25 cellular contexts compared by ENCODE assay signal in the genomic region with DNA sequence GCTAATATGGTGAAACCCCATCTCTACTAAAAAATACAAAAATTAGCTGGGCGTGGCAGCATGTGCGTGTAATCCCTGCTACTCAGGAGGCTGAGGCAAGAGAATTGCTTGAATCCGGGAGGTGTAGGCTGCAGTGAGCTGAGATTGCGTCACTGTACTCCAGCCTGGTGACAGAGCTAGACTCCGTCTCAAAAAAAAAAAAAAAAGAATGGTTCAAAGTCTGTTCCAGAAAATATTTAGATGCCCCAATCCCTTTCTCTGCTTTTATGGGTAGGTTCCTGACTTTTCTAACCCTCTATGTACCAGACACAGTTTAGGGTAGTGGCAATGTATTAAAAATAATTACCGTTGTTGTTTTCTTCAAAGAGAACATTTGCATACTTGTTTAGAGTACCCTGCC.
"Had no signal": no experiment of that assay in that cellular context is flagged by ENCODE, and none has a peak within 500 bp of the region (broad histone marks: within the 10 kb centered on the region; RNA-seq: fewer than 3 reads in every experiment).

No MANE protein-coding gene starts in this region.

- H3K4me3 ChIP-seq: cardiac muscle cell, Peyer's patch, SJCRH30 had no signal

- H3K9ac ChIP-seq: KMS-11, SK-N-SH had no signal

- DNase-seq: activated CD4-positive, alpha-beta T cell treated with anti-CD3 and anti-CD28 coated beads for 48 hours; activated CD4-positive, alpha-beta T cell treated with anti-CD3 and anti-CD28 coated beads, Interleukin-2, amount 50 U/mL, for 4 hours; activated CD4-positive, CD25-positive, alpha-beta regulatory T cell treated with anti-CD3 and anti-CD28 coated beads, Interleukin-2, amount 50 U/mL, for 72 hours; activated CD8-positive, alpha-beta memory T cell treated with anti-CD3 and anti-CD28 coated beads, Interleukin-2, amount 50 U/mL, for 48 hours; activated CD8-positive, alpha-beta T cell treated with anti-CD3 and anti-CD28 coated beads, Interleukin-2, amount 10 ng/mL, durations not matched to agents 7 days and 5 days; activated effector memory CD4-positive, alpha-beta T cell treated with Interleukin-2 at 50 U/mL for 16 hours; activated naive CD4-positive, alpha-beta T cell; activated T-cell treated with anti-CD3 and anti-CD28 coated beads, Interleukin-2, amount 50 U/mL, for 1 hour; amniotic stem cell; NCI-H1092 treated with DMSO at 0.1 percent for 48 hours; NCI-H1417 treated with DMSO at 0.1 percent for 48 hours; NCI-H1694 treated with DMSO at 0.1 percent for 48 hours; NCI-H2029 treated with DMSO at 0.1 percent for 48 hours; NCI-H510A treated with DMSO at 0.1 percent for 48 hours; NCI-H69; NK-92 treated with Interleukin-12 subunit alpha and Interleukin-12 subunit beta, amount 100 ng/mL, for 24 hours; Peyer's patch; Right ventricle myocardium superior; SJCRH30; SK-N-SH; T-helper 1 cell had no signal

- H3K36me3 ChIP-seq: cardiac muscle cell, Peyer's patch, SJCRH30 had no signal

- H3K4me2 ChIP-seq: KMS-11, SK-N-SH had no signal

- H3K4me1 ChIP-seq: Peyer's patch, SJCRH30 had no signal

- H3K27ac ChIP-seq: cardiac muscle cell, KMS-11, Peyer's patch, RWPE1, SJCRH30 had no signal

- H3K9me3 ChIP-seq: SK-N-SH had no signal

- H3K27me3 ChIP-seq: cardiac muscle cell, Peyer's patch, SJCRH30 had no signal

- FAIRE-seq: astrocyte had no signal
